15 cellular contexts compared by ENCODE assay signal in the genomic region with DNA sequence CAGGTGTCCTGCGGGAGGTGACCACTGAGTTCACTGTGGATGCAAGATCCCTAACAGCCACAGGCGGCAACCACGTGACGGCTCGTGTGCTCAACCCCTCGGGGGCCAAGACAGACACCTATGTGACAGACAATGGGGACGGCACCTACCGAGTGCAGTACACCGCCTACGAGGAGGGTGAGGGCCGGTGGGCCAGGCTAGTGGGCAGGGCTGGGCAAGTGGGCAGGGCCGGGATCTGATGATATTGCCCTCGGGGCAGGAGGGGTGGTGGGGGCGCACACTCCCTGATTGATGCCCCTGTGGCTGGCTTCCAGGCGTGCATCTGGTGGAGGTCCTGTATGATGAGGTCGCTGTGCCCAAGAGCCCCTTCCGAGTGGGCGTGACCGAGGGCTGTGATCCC. TPM values are rescaled to one million over a fixed set of nuclear protein-coding genes. Genes with fewer than 3 reads are reported as not detected.
A peak's percentile ranks its signal among the peaks of the same experiment; 100 is the strongest.
DNase-seq lines count a peak whose midpoint lies in the region; ATAC-seq and TF ChIP-seq lines count a peak whose summit lies in the region.
"Had no signal": no experiment of that assay in that cellular context is flagged by ENCODE, and none has a peak within 500 bp of the region (broad histone marks: within the 10 kb centered on the region; RNA-seq: fewer than 3 reads in every experiment).

No MANE protein-coding gene starts in this region.

- H3K27me3 ChIP-seq in RWPE2 (ENCODE audit: insufficient read depth, poor library complexity, severe bottlenecking) (no peaks in the 10 kb centered on the region), esophagus muscularis mucosa (no peaks in the 10 kb centered on the region), psoas muscle (ENCODE audit: insufficient read depth in 3 of 3, low read length in 2 of 3) (no peaks in the 10 kb centered on the region)
- H3K27me3 ChIP-seq: BE2C had no signal

- WGBS in esophagus muscularis mucosa = 84% methylated on average over 11 of the region's 19 CpGs
- WGBS in psoas muscle, 3 donors = 60 to 74% (median 61%) methylated on average over 14 to 19 of the region's 19 CpGs

- intact Hi-C loops in esophagus muscularis mucosa (cut with DNase I) (no loop called here), psoas muscle (cut with DNase I) (no loop called here)
- intact Hi-C loops in activated CD8-positive, alpha-beta T cell treated with anti-CD3 and anti-CD28 coated beads for 36 hours (cut with micrococcal nuclease) = no loop called here

- DNase-seq in RWPE2 (ENCODE audit: low spot score) (peak; percentile 54), esophagus muscularis mucosa (ENCODE audit: extremely low spot score) (no peak), psoas muscle (peak in 1 of 2 donors; percentile 28)
- DNase-seq in NK-92 treated with Interleukin-12 subunit alpha and Interleukin-12 subunit beta, amount 100 ng/mL, for 24 hours (lab: John Stamatoyannopoulos, UW) = no peak
- DNase-seq in activated CD8-positive, alpha-beta T cell treated with anti-CD3 and anti-CD28 coated beads for 36 hours = no peak
- DNase-seq: BE2C; CD4-positive, alpha-beta memory T cell; DMS153; DMS79 treated with DMSO at 0.1 percent for 48 hours; EL; GOT3; H9 had no signal

- CTCF ChIA-PET in activated CD8-positive, alpha-beta T cell treated with anti-CD3 and anti-CD28 coated beads for 36 hours (lab: Charles Lee) = interaction anchor here (1.2 kb wide), 1 partner anchor 15 kb away, joined by 3 read pairs; no protein-coding TSS in a partner anchor

- TF ChIP-seq POLR2A in esophagus muscularis mucosa (IDR thresholded peaks at IDR 0.05; ENCODE audit: low read depth) = no peak

- H3K4me1 ChIP-seq in RWPE2 (ENCODE audit: insufficient read depth, poor library complexity, severe bottlenecking) = no peaks in the 10 kb centered on the region
- H3K4me1 ChIP-seq in esophagus muscularis mucosa = peaks cover 0 to 12% (median 6%) of the 10 kb centered on the region in 4 donors
- peaks cover 6% of the 10 kb centered on the region for H3K4me1 ChIP-seq in psoas muscle
- H3K4me1 ChIP-seq: A549 had no signal

- no peak for TF ChIP-seq CTCF in RWPE2 (IDR thresholded peaks at IDR 0.05; ENCODE audit: poor library complexity, severe bottlenecking)
- TF ChIP-seq CTCF in esophagus muscularis mucosa (IDR thresholded peaks at IDR 0.05) = no peak
- no peak for TF ChIP-seq CTCF in psoas muscle (IDR thresholded peaks at IDR 0.05)
- no peak for TF ChIP-seq CTCF in activated CD8-positive, alpha-beta T cell treated with anti-CD3 and anti-CD28 coated beads for 36 hours (IDR thresholded peaks at IDR 0.05)

- H3K4me3 ChIP-seq in RWPE2 (ENCODE audit: severe bottlenecking) (no peak overlapping the region), esophagus muscularis mucosa (no peak overlapping the region), psoas muscle (no peak overlapping the region)
- H3K4me3 ChIP-seq: A549 had no signal

- no peak for ATAC-seq in RWPE2 (ENCODE audit: low read depth)
- ATAC-seq in psoas muscle = peak in 3 of 4 donors; percentile 2 to 4 (median 2)
- ATAC-seq in HG03460 (IDR thresholded peaks at IDR 0.05; ENCODE audit: unreplicated experiment) = no peak
- ATAC-seq in activated CD8-positive, alpha-beta T cell treated with anti-CD3 and anti-CD28 coated beads for 36 hours = no peak
- ATAC-seq: A549 had no signal

- H3K4me1 Mint-ChIP-seq in activated CD8-positive, alpha-beta T cell treated with anti-CD3 and anti-CD28 coated beads for 36 hours (ENCODE audit: low read depth) = peaks cover 9% of the 10 kb centered on the region

- H3K27ac ChIP-seq in RWPE2 (ENCODE audit: poor library complexity, severe bottlenecking) (no peak overlapping the region), esophagus muscularis mucosa (replicated peaks in 1 of 4) (peak overlapping the region; percentile 4 to 97 (median 36)), psoas muscle (peak overlapping the region; percentile 58)
- H3K27ac ChIP-seq: A549, C4-2B had no signal

- no peak overlapping the region for H3K27ac Mint-ChIP-seq in activated CD8-positive, alpha-beta T cell treated with anti-CD3 and anti-CD28 coated beads for 36 hours
- H3K27ac Mint-ChIP-seq: CD4-positive, alpha-beta memory T cell had no signal

- H3K36me3 ChIP-seq in RWPE2 (ENCODE audit: low read depth) = no peaks in the 10 kb centered on the region
- peaks cover 79 to 100% (median 99%) of the 10 kb centered on the region in 4 donors for H3K36me3 ChIP-seq in esophagus muscularis mucosa
- H3K36me3 ChIP-seq in psoas muscle (ENCODE audit: insufficient read depth in 1 of 2, low read depth in 1 of 2) = peaks cover 4 to 100% of the 10 kb centered on the region in 2 donors

- H3K9me3 Mint-ChIP-seq in activated CD8-positive, alpha-beta T cell treated with anti-CD3 and anti-CD28 coated beads for 36 hours = no peaks in the 10 kb centered on the region
- H3K9me3 Mint-ChIP-seq: CD4-positive, alpha-beta memory T cell; H9 had no signal

- no peaks in the 10 kb centered on the region for H3K36me3 Mint-ChIP-seq in activated CD8-positive, alpha-beta T cell treated with anti-CD3 and anti-CD28 coated beads for 36 hours (ENCODE audit: low read depth)
- H3K36me3 Mint-ChIP-seq: CD4-positive, alpha-beta memory T cell had no signal

- no peak overlapping the region for H3K4me3 Mint-ChIP-seq in activated CD8-positive, alpha-beta T cell treated with anti-CD3 and anti-CD28 coated beads for 36 hours
- H3K4me3 Mint-ChIP-seq: CD4-positive, alpha-beta memory T cell; H9 had no signal

- TF ChIP-seq EP300 in esophagus muscularis mucosa (IDR thresholded peaks at IDR 0.05) = no peak

- H3K27me3 Mint-ChIP-seq in activated CD8-positive, alpha-beta T cell treated with anti-CD3 and anti-CD28 coated beads for 36 hours = no peaks in the 10 kb centered on the region
- H3K27me3 Mint-ChIP-seq: CD4-positive, alpha-beta memory T cell had no signal

- POLR2A ChIA-PET in activated CD8-positive, alpha-beta T cell treated with anti-CD3 and anti-CD28 coated beads for 36 hours (lab: Charles Lee) = no interaction called here

- H3K9me3 ChIP-seq in RWPE2 (ENCODE audit: severe bottlenecking) = no peaks in the 10 kb centered on the region
- no peaks in the 10 kb centered on the region for H3K9me3 ChIP-seq in esophagus muscularis mucosa
- no peaks in the 10 kb centered on the region for H3K9me3 ChIP-seq in psoas muscle
- H3K9me3 ChIP-seq: A549, BE2C had no signal

RNA-seq across cellular contexts. Expression of a gene that starts 15.8 kb away (rescaled TPM):
- total RNA-seq in esophagus muscularis mucosa (100 to 1,000 TPM; 391 to 932 (median 533) TPM), psoas muscle (1,000 to 10,000 TPM; 2,884 to 6,311 (median 4,401) TPM)
- polyA plus RNA-seq in psoas muscle = 1,000 to 10,000 TPM; 1,080 to 4,011 (median 1,658) TPM
- under 1 TPM; 0.14 to 0.16 TPM for total RNA-seq in activated CD8-positive, alpha-beta T cell treated with anti-CD3 and anti-CD28 coated beads for 36 hours
- polyA plus RNA-seq: CD4-positive, alpha-beta memory T cell had no signal

RNA-seq across cellular contexts. Expression of a gene that starts 16.7 kb away (rescaled TPM):
- total RNA-seq in esophagus muscularis mucosa (100 to 1,000 TPM in 2 of 4 donors, 10 to 100 TPM in 2; 74.3 to 108 (median 91.9) TPM), psoas muscle (100 to 1,000 TPM; 103 to 210 (median 131) TPM)
- 100 to 1,000 TPM; 141 to 156 (median 143) TPM for polyA plus RNA-seq in psoas muscle
- total RNA-seq in activated CD8-positive, alpha-beta T cell treated with anti-CD3 and anti-CD28 coated beads for 36 hours = 100 to 1,000 TPM; 109 to 113 TPM

RNA-seq across cellular contexts. Expression of a gene that starts 54.2 kb away (rescaled TPM):
- 10 to 100 TPM; 20.7 to 36.5 (median 33.7) TPM for total RNA-seq in esophagus muscularis mucosa
- 10 to 100 TPM in 2 of 4 donors, 1 to 10 TPM in 2; 3.9 to 15.7 (median 11.7) TPM for total RNA-seq in psoas muscle
- 10 to 100 TPM; 13.4 to 24.5 (median 15.5) TPM for polyA plus RNA-seq in psoas muscle
- total RNA-seq in activated CD8-positive, alpha-beta T cell treated with anti-CD3 and anti-CD28 coated beads for 36 hours = 1 to 10 TPM; 7.6 to 9.6 TPM

Comparison
In these comparisons a context has a peak if more than half of its experiments do, and no peak if none do; other contexts are left out.
1. ATAC-seq: peak in psoas muscle (3 of 4); none in RWPE2 (single experiment), HG03460 (single experiment) and activated CD8-positive, alpha-beta T cell treated with anti-CD3 and anti-CD28 coated beads for 36 hours (single experiment).
2. RNA of a gene that starts 15.8 kb away (total RNA-seq): 2,884 to 6,311 TPM in psoas muscle and 391 to 932 TPM in esophagus muscularis mucosa; 0.14 to 0.16 TPM in activated CD8-positive, alpha-beta T cell treated with anti-CD3 and anti-CD28 coated beads for 36 hours; every median in the first group is over 100 times any median in the second.